7 cellular contexts compared by ENCODE assay signal in genomic region chr11:128628686-128629085, GRCh38. TPM values are rescaled to one million over a fixed set of nuclear protein-coding genes. Genes with fewer than 3 reads are reported as not detected.
DNase-seq lines count a peak whose midpoint lies in the region; ATAC-seq lines count a peak whose summit lies in the region.

No MANE protein-coding gene starts in this region.

- peaks cover 74% of the 10 kb centered on the region for H3K4me1 Mint-ChIP-seq in T-helper 1 cell treated with Interleukin-12 subunit alpha and Interleukin-12 subunit beta and Interleukin-4 antibody, amounts not matched to agents 30 μg/mL and 1 μg/mL, for 36 hours (ENCODE audit: low read depth)

- H3K27ac Mint-ChIP-seq in T-helper 1 cell treated with Interleukin-12 subunit alpha and Interleukin-12 subunit beta and Interleukin-4 antibody, amounts not matched to agents 30 μg/mL and 1 μg/mL, for 36 hours = peak overlapping the region; percentile 94

- H3K36me3 Mint-ChIP-seq in T-helper 1 cell treated with Interleukin-12 subunit alpha and Interleukin-12 subunit beta and Interleukin-4 antibody, amounts not matched to agents 30 μg/mL and 1 μg/mL, for 36 hours (ENCODE audit: low read depth) = no peaks in the 10 kb centered on the region

- no peak overlapping the region for H3K4ac ChIP-seq in trophoblast cell (ENCODE audit: low read depth, low read length)

- H3K14ac ChIP-seq in trophoblast cell (ENCODE audit: low read length) = peak overlapping the region; percentile 48

- H3K18ac ChIP-seq in trophoblast cell (ENCODE audit: low read length) = peak overlapping the region; percentile 58

- no peak overlapping the region for H3K4me2 ChIP-seq in trophoblast cell (ENCODE audit: low read length)

- H3K4me3 ChIP-seq in trophoblast cell (ENCODE audit: low read depth, low read length) = no peak overlapping the region

- peak; percentile 35 for ATAC-seq in GM18867 (IDR thresholded peaks at IDR 0.05; ENCODE audit: unreplicated experiment)
- peak; percentile 34 for ATAC-seq in GM21619 (IDR thresholded peaks at IDR 0.05; ENCODE audit: unreplicated experiment)
- no peak for ATAC-seq in HG03025 (IDR thresholded peaks at IDR 0.05; ENCODE audit: low FRiP score, unreplicated experiment)

- peak overlapping the region; percentile 86 for H2BK12ac ChIP-seq in trophoblast cell (ENCODE audit: low read length)

- DNase-seq in trophoblast cell (no peak), A172 (ENCODE audit: low spot score) (no peak), 8988T (no peak)

- H3K9ac ChIP-seq in trophoblast cell (ENCODE audit: low read length) = no peak overlapping the region

- H2BK120ac ChIP-seq in trophoblast cell (ENCODE audit: insufficient read depth, low read length, poor library complexity) = peak overlapping the region; percentile 71

- H3K27me3 ChIP-seq in trophoblast cell (ENCODE audit: insufficient read depth, low read length) = no peaks in the 10 kb centered on the region

- peak overlapping the region; percentile 81 for H3K4me3 Mint-ChIP-seq in T-helper 1 cell treated with Interleukin-12 subunit alpha and Interleukin-12 subunit beta and Interleukin-4 antibody, amounts not matched to agents 30 μg/mL and 1 μg/mL, for 36 hours

- WGBS in trophoblast cell (ENCODE audit: extremely low coverage, insufficient coverage, insufficient read length) = no CpG with 5 or more reads among the region's 7 CpGs

- no peak overlapping the region for H3K27ac ChIP-seq in trophoblast cell (ENCODE audit: low read depth, low read length)

- H2AK5ac ChIP-seq in trophoblast cell (ENCODE audit: low read length) = peak overlapping the region; percentile 92

- no peaks in the 10 kb centered on the region for H3K36me3 ChIP-seq in trophoblast cell (ENCODE audit: control insufficient read depth in 1 of 2, insufficient read depth in 2 of 2, low read length in 2 of 2)

- no peak overlapping the region for H3K23ac ChIP-seq in trophoblast cell (ENCODE audit: low read length)

- H3K4me1 ChIP-seq in trophoblast cell (ENCODE audit: control insufficient read depth in 1 of 2, insufficient read depth in 2 of 2, low read length in 2 of 2) = peaks cover 7 to 11% of the 10 kb centered on the region in 2 experiments

- H3K27me3 Mint-ChIP-seq in T-helper 1 cell treated with Interleukin-12 subunit alpha and Interleukin-12 subunit beta and Interleukin-4 antibody, amounts not matched to agents 30 μg/mL and 1 μg/mL, for 36 hours (ENCODE audit: low read depth) = no peaks in the 10 kb centered on the region

- no peaks in the 10 kb centered on the region for H3K79me2 ChIP-seq in trophoblast cell (ENCODE audit: control insufficient read depth, insufficient read depth, low read length, poor library complexity)

- no peaks in the 10 kb centered on the region for H3K9me3 Mint-ChIP-seq in T-helper 1 cell treated with Interleukin-12 subunit alpha and Interleukin-12 subunit beta and Interleukin-4 antibody, amounts not matched to agents 30 μg/mL and 1 μg/mL, for 36 hours

- H2BK5ac ChIP-seq in trophoblast cell (ENCODE audit: low read depth, low read length, poor library complexity) = peak overlapping the region; percentile 65

- no peak overlapping the region for H2AFZ ChIP-seq in trophoblast cell (ENCODE audit: insufficient read depth, low read length, poor library complexity)

- peak overlapping the region; percentile 45 for H4K91ac ChIP-seq in trophoblast cell (ENCODE audit: low read depth, low read length)

- peaks cover 8% of the 10 kb centered on the region for H3K79me1 ChIP-seq in trophoblast cell (ENCODE audit: low read length)

- no peaks in the 10 kb centered on the region for H3K9me3 ChIP-seq in trophoblast cell (ENCODE audit: insufficient read depth, low read depth, low read length)

- no peak overlapping the region for H4K12ac ChIP-seq in trophoblast cell (ENCODE audit: low read depth, low read length)

- H4K8ac ChIP-seq in trophoblast cell (ENCODE audit: low read depth, low read length) = no peak overlapping the region

RNA-seq across cellular contexts. Expression of gene ETS1, which starts 41.3 kb away (rescaled TPM):
- polyA plus RNA-seq in trophoblast cell (2013) = 103 and 111 TPM in 2 replicates
- total RNA-seq in A172 (2014; rRNA removed; shearing (Covaris generic)) = 39.4 and 45.4 TPM in 2 replicates
